In genomic region chr11:81989093-81989492, GRCh38 we compare ENCODE assay signal across 21 cellular contexts.
DNase-seq lines count a peak whose midpoint lies in the region; FAIRE-seq and TF ChIP-seq lines count a peak whose summit lies in the region.
"Had no signal": no experiment of that assay in that cellular context is flagged by ENCODE, and none has a peak within 500 bp of the region (broad histone marks: within the 10 kb centered on the region; RNA-seq: fewer than 3 reads in every experiment).

No MANE protein-coding gene starts in this region.

- no peaks in the 10 kb centered on the region for H3K9me3 ChIP-seq in fibroblast of lung (ENCODE audit: control insufficient read depth, insufficient read depth, low read depth, low read length)
- H3K9me3 ChIP-seq: upper lobe of right lung had no signal

- no peaks in the 10 kb centered on the region for H3K79me2 ChIP-seq in fibroblast of lung (ENCODE audit: control insufficient read depth, insufficient read depth, low read length)

- in situ Hi-C loops in astrocyte of the cerebellum (cut with HindIII; ENCODE audit: low sequenced_read_pairs) = no loop called here

- FAIRE-seq in GM12892 (lab: Jason Lieb, UNC) = no peak
- FAIRE-seq: K562 had no signal

- no peak overlapping the region for H3K4me2 ChIP-seq in fibroblast of lung (ENCODE audit: extremely low read depth, insufficient read depth, low read length)

- H3K4me1 ChIP-seq in fibroblast of lung (ENCODE audit: control insufficient read depth, extremely low read depth, insufficient read depth, low read length) = no peaks in the 10 kb centered on the region
- H3K4me1 ChIP-seq: upper lobe of right lung had no signal

- no peaks in the 10 kb centered on the region for H4K20me1 ChIP-seq in fibroblast of lung (ENCODE audit: control insufficient read depth, extremely low read depth, insufficient read depth, low read length)

- no peaks in the 10 kb centered on the region for H3K36me3 ChIP-seq in fibroblast of lung (ENCODE audit: control insufficient read depth, insufficient read depth, low read length)
- H3K36me3 ChIP-seq: cardiac muscle cell, ovary, upper lobe of right lung had no signal

- DNase-seq in M059J (ENCODE audit: low read depth) (peak; percentile 50), astrocyte of the cerebellum (ENCODE audit: low read depth) (peak; percentile 48), fibroblast of lung (ENCODE audit: low read depth in 2 of 2) (peak; percentile 20 to 65), renal cortical epithelial cell (ENCODE audit: low read depth) (peak; percentile 97), DMS 273 (lab: John Stamatoyannopoulos, UW; ENCODE audit: unreplicated experiment) (no peak), GM03348 (ENCODE audit: low spot score) (no peak), GM12892 (ENCODE audit: insufficient read length) (no peak)
- DNase-seq in activated naive CD4-positive, alpha-beta T cell treated with Interleukin-2 at 50 U/mL for 16 hours = no peak
- DNase-seq: activated CD4-positive, alpha-beta T cell treated with anti-CD3 and anti-CD28 coated beads for 48 hours; activated naive CD8-positive, alpha-beta T cell treated with anti-CD3 and anti-CD28 coated beads for 36 hours; CD8-positive, alpha-beta memory T cell; naive B cell; NCI-H1092 treated with DMSO at 0.1 percent for 48 hours; NCI-H526; ovary; right cardiac atrium; SHP77; stimulated activated CD8-positive, alpha-beta memory T cell treated with anti-CD3 and anti-CD28 coated beads, Interleukin-4, amount 100 ng/mL, for 48 hours; upper lobe of right lung had no signal

- H3K4me3 ChIP-seq in astrocyte of the cerebellum (ENCODE audit: low read depth, low read length) (no peak overlapping the region), fibroblast of lung (replicated peaks in 1 of 4; ENCODE audit: control extremely low read depth in 1 of 4, insufficient read depth in 1 of 4, low read depth in 3 of 4, low read length in 4 of 4) (no peak overlapping the region)
- H3K4me3 ChIP-seq: cardiac muscle cell, K562, ovary, upper lobe of right lung had no signal

- no peak overlapping the region for H3K27ac ChIP-seq in fibroblast of lung (ENCODE audit: insufficient read depth, low read length)
- H3K27ac ChIP-seq: cardiac muscle cell, ovary, upper lobe of right lung had no signal

- TF ChIP-seq POLR2A in GM12892 (IDR thresholded peaks at IDR 0.05; ENCODE audit: low read depth, low read length) = no peak

- no peak overlapping the region for H2AFZ ChIP-seq in fibroblast of lung (ENCODE audit: low read length)

- H3K9ac ChIP-seq in fibroblast of lung (ENCODE audit: insufficient read depth, low read length) = no peak overlapping the region

- no peak for TF ChIP-seq CTCF in astrocyte of the cerebellum (IDR thresholded peaks at IDR 0.05; ENCODE audit: low read depth, low read length, missing control alignments)
- TF ChIP-seq CTCF in fibroblast of lung (conservative IDR thresholded peaks at IDR 0.05 in 1 of 2, IDR thresholded peaks at IDR 0.05 in 1 of 2; ENCODE audit: low read depth in 1 of 2, low read length in 2 of 2) = no peak

- H3K27me3 ChIP-seq in fibroblast of lung (ENCODE audit: control insufficient read depth, insufficient read depth, low read length) = no peaks in the 10 kb centered on the region
- H3K27me3 ChIP-seq: cardiac muscle cell, ovary, upper lobe of right lung had no signal

Comparison
In these comparisons a context has a peak if more than half of its experiments do, and no peak if none do; other contexts are left out.
1. DNase-seq: peak in M059J (single experiment), astrocyte of the cerebellum (single experiment), fibroblast of lung (2 of 2) and renal cortical epithelial cell (single experiment); none in activated naive CD4-positive, alpha-beta T cell treated with Interleukin-2 at 50 U/mL for 16 hours (single experiment), DMS 273 (single experiment), GM03348 (single experiment) and GM12892 (single experiment).